Comparison of ENCODE assay signal across 8 cellular contexts in genomic region chr12:95942532-95943230, GRCh38.
A peak's percentile ranks its signal among the peaks of the same experiment; 100 is the strongest.
DNase-seq lines count a peak whose midpoint lies in the region; ATAC-seq and TF ChIP-seq lines count a peak whose summit lies in the region.

Gene CCDC38, minus strand, starts transcription at chr12:95942614. Its CDS starts 6,105 bp downstream, at chr12:95936509.

- H2AFZ ChIP-seq in ACC112 (ENCODE audit: low read length, unreplicated experiment): peak within 1 kb of the TSS; percentile 80

- H3K4me1 ChIP-seq in ACC112 (ENCODE audit: control insufficient read depth, insufficient read depth, low read length, unreplicated experiment): peaks cover 4% of the 10 kb centered on the region

- TF ChIP-seq CTCF in WI38 (IDR thresholded peaks at IDR 0.05; ENCODE audit: low read depth, low read length): no peak
- TF ChIP-seq CTCF in cardiac fibroblast (IDR thresholded peaks at IDR 0.05; ENCODE audit: low read depth, low read length): no peak

- peak; percentile 88 for DNase-seq in NCI-H2171 treated with DMSO at 0.1 percent for 48 hours (lab: John Stamatoyannopoulos, UW)
- DNase-seq in cardiac fibroblast (ENCODE audit: low read depth in 2 of 2): peak; percentile 49 to 61
- peak; percentile 84 for DNase-seq in islet precursor cell
- DNase-seq in stimulated activated CD4-positive, alpha-beta T cell treated with anti-CD3 and anti-CD28 coated beads, Interleukin-15, amount 100 ng/mL, for 1 hour (ENCODE audit: low read depth in 1 of 2, low spot score in 1 of 2): peak; percentile 56 to 68

- H3K27me3 ChIP-seq in ACC112 (ENCODE audit: insufficient read depth, low read length): peaks cover 12% of the 10 kb centered on the region

- H3K36me3 ChIP-seq in ACC112 (ENCODE audit: insufficient read depth, low read length): no peaks in the 10 kb centered on the region

- peak within 1 kb of the TSS; percentile 90 for H3K4me3 ChIP-seq in ACC112 (ENCODE audit: low read depth, low read length)
- H3K4me3 ChIP-seq in WI38 (ENCODE audit: low read depth, low read length): peak within 1 kb of the TSS; percentile 63
- H3K4me3 ChIP-seq in cardiac fibroblast (replicated peaks in 1 of 2; ENCODE audit: low read depth in 2 of 2, low read length in 2 of 2): peak within 1 kb of the TSS; percentile 64 to 76

- no peaks in the 10 kb centered on the region for H3K79me2 ChIP-seq in ACC112 (ENCODE audit: control insufficient read depth, insufficient read depth, low read length, unreplicated experiment)

- H3K27ac ChIP-seq in ACC112 (ENCODE audit: low read depth, low read length): no peak within 1 kb of the TSS

- peak; percentile 96 for ATAC-seq in GM18868 (IDR thresholded peaks at IDR 0.05; ENCODE audit: unreplicated experiment)
- ATAC-seq in HG03095 (IDR thresholded peaks at IDR 0.05; ENCODE audit: unreplicated experiment): peak; percentile 98
